27 cellular contexts compared by ENCODE assay signal in the genomic region with DNA sequence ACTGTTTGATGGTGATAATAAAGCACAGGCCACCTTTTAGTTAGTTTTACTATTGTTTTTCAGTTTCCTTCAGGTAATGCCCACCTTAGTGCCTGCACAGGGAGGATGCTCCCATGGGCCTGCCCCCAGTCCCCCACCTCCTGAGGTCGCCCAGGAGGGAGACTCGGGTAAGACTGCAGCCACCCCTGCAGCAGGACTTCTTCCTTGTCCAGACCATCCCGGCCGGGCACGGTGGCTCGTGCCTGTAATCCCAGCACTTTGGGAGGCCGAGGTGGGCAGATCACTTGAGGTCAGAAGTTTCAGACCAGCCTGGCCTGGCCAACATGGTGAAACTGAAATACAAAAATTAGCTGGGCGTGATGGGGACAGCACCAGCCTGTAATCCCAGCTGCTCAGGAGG.
"Had no signal": no experiment of that assay in that cellular context is flagged by ENCODE, and none has a peak within 500 bp of the region (broad histone marks: within the 10 kb centered on the region; RNA-seq: fewer than 3 reads in every experiment).

No MANE protein-coding gene starts in this region.

- H3K4me2 ChIP-seq: KMS-11, PC-9 had no signal

- H3K4me3 ChIP-seq: PC-9, SJCRH30, SK-N-MC had no signal

- H3K27ac ChIP-seq: KMS-11, PC-9, SJCRH30, SK-N-MC had no signal

- H3K9ac ChIP-seq: KMS-11 had no signal

- DNase-seq: Karpas-422, KBM-7, MM.1S, MV-4-11, NCI-H1092, NCI-H1105, NCI-H1417 treated with DMSO at 0.1 percent for 48 hours, NCI-H1436 treated with DMSO at 0.1 percent for 48 hours, NCI-H1694 treated with DMSO at 0.1 percent for 48 hours, NCI-H187 treated with DMSO at 0.1 percent for 48 hours, NCI-H2029, NCI-H2081, NCI-H2171 treated with DMSO at 0.1 percent for 48 hours, NCI-H226, NCI-H446 treated with DMSO at 0.1 percent for 48 hours, NCI-H510A, NCI-H524, NCI-H526, NCI-H69, NCI-H748 treated with DMSO at 0.1 percent for 48 hours, NCI-H82, PC-9, SHP77, SIG-M5, SJCRH30 had no signal

- H3K36me3 ChIP-seq: SJCRH30 had no signal

- H3K27me3 ChIP-seq: SJCRH30 had no signal

- H3K4me1 ChIP-seq: SJCRH30 had no signal

- H3K9me3 ChIP-seq: SJCRH30 had no signal

- H2AFZ ChIP-seq: PC-9 had no signal
